ENCODE assay signal across 21 cellular contexts in genomic region chr11:134944986-134945385, GRCh38.
A peak's percentile ranks its signal among the peaks of the same experiment; 100 is the strongest.
DNase-seq lines count a peak whose midpoint lies in the region; ATAC-seq, FAIRE-seq and TF ChIP-seq lines count a peak whose summit lies in the region.
"Had no signal": no experiment of that assay in that cellular context is flagged by ENCODE, and none has a peak within 500 bp of the region (broad histone marks: within the 10 kb centered on the region; RNA-seq: fewer than 3 reads in every experiment).

No MANE protein-coding gene starts in this region.

- H3K36me3 Mint-ChIP-seq in osteocyte (ENCODE audit: unreplicated experiment) = no peaks in the 10 kb centered on the region
- H3K36me3 Mint-ChIP-seq: CD8-positive, alpha-beta T cell; IgD-negative memory B cell had no signal

- WGBS in K562 (ENCODE audit: insufficient coverage, low coverage, missing lambda C conversion rate) = under 1% methylated on average over 10 of the region's 10 CpGs

- H3K4me1 ChIP-seq in K562 (replicated peaks in 1 of 2; ENCODE audit: control insufficient read depth in 2 of 2, insufficient read depth in 2 of 2, low read length in 2 of 2) = no peaks in the 10 kb centered on the region
- H3K4me1 ChIP-seq: BLaER1 treated with 17β-estradiol and CSF1 and Interleukin-3, amounts not matched to agents 10 nM and 100 nM; Caco-2 had no signal

- H3K9me1 ChIP-seq in K562 (ENCODE audit: control insufficient read depth, insufficient read depth, low read length) = no peaks in the 10 kb centered on the region

- TF ChIP-seq CTCF in K562 (IDR thresholded peaks at IDR 0.05 in 2 of 3, conservative IDR thresholded peaks at IDR 0.05 in 1 of 3; ENCODE audit: insufficient read depth in 2 of 3, low read depth in 1 of 3, low read length in 3 of 3) (no peak), osteocyte (IDR thresholded peaks at IDR 0.05) (no peak)

- intact Hi-C loops in K562 (cut with micrococcal nuclease) = loop anchor here (5.0 kb wide), 1 partner anchor 78 kb away; no protein-coding TSS in a partner anchor

- no peaks in the 10 kb centered on the region for H3K9me3 ChIP-seq in K562 (replicated peaks; ENCODE audit: control insufficient read depth, insufficient read depth, low read depth, low read length)
- H3K9me3 ChIP-seq: BLaER1 treated with 17β-estradiol and CSF1 and Interleukin-3, amounts not matched to agents 10 nM and 100 nM; Caco-2 had no signal

- in situ Hi-C loops in K562 (cut with MboI) = no loop called here

- TF ChIP-seq POLR2A in K562 (conservative IDR thresholded peaks at IDR 0.05) = no peak

- no TSS peak for BruUV-seq in K562 (replicated peaks; lab: Mats Ljungman, UMichigan)

- no peak overlapping the region for H3K27ac Mint-ChIP-seq in osteocyte (ENCODE audit: unreplicated experiment)
- H3K27ac Mint-ChIP-seq: B cell; CD8-positive, alpha-beta T cell had no signal

- FAIRE-seq in K562 (lab: Jason Lieb, UNC) = no peak
- FAIRE-seq: D721Med, H54, HTR-8/SVneo had no signal

- H3K4me1 Mint-ChIP-seq in osteocyte (ENCODE audit: unreplicated experiment) = peaks cover 64% of the 10 kb centered on the region
- H3K4me1 Mint-ChIP-seq: B cell, IgD-negative memory B cell had no signal

- no peak overlapping the region for H3K27ac ChIP-seq in K562 (ENCODE audit: extremely low read depth, low read depth, low read length)
- H3K27ac ChIP-seq: BLaER1 treated with 17β-estradiol and CSF1 and Interleukin-3, amounts not matched to agents 10 nM and 100 nM; HL-60 had no signal

- H3K4me3 ChIP-seq in K562 = no peak overlapping the region
- H3K4me3 ChIP-seq: BLaER1 treated with 17β-estradiol and CSF1 and Interleukin-3, amounts not matched to agents 10 nM and 100 nM; GM23338 had no signal

- H3K36me3 ChIP-seq in K562 (ENCODE audit: control insufficient read depth, insufficient read depth, low read length) = no peaks in the 10 kb centered on the region
- H3K36me3 ChIP-seq: BLaER1 treated with 17β-estradiol and CSF1 and Interleukin-3, amounts not matched to agents 10 nM and 100 nM had no signal

- H3K4me3 Mint-ChIP-seq in osteocyte (ENCODE audit: unreplicated experiment) = no peak overlapping the region
- H3K4me3 Mint-ChIP-seq: B cell; CD8-positive, alpha-beta T cell; GM23338; IgD-negative memory B cell had no signal

- TF ChIP-seq EP300 in K562 (IDR thresholded peaks at IDR 0.05; ENCODE audit: low read length) = no peak

- POLR2A ChIA-PET in K562 (lab: Yijun Ruan, JAX) = no interaction called here

- TF ChIP-seq RAD21 in K562 (CRISPR knock-in tag; conservative IDR thresholded peaks at IDR 0.05 in 1 of 2, IDR thresholded peaks at IDR 0.05 in 1 of 2) = no peak

- H3K9me3 Mint-ChIP-seq in osteocyte (ENCODE audit: unreplicated experiment) = no peaks in the 10 kb centered on the region
- H3K9me3 Mint-ChIP-seq: CD8-positive, alpha-beta T cell; GM23338; IgD-negative memory B cell had no signal

- peaks cover 0 to 23% of the 10 kb centered on the region in 2 experiments; a peak in 1 of 5 replicates for H3K27me3 ChIP-seq in K562 (ENCODE audit: control insufficient read depth in 2 of 2, insufficient read depth in 2 of 2, low read length in 2 of 2)
- H3K27me3 ChIP-seq: BLaER1 treated with 17β-estradiol and CSF1 and Interleukin-3, amounts not matched to agents 10 nM and 100 nM had no signal

- no peaks in the 10 kb centered on the region; the same call in 1 of the 2 replicates for H4K20me1 ChIP-seq in K562 (replicated peaks; ENCODE audit: control insufficient read depth, insufficient read depth, low read length)
- H4K20me1 ChIP-seq: BLaER1 treated with 17β-estradiol and CSF1 and Interleukin-3, amounts not matched to agents 10 nM and 100 nM had no signal

- no peak overlapping the region for H3K9ac ChIP-seq in K562 (ENCODE audit: insufficient read depth in 1 of 2, low read depth in 2 of 2, low read length in 2 of 2)
- H3K9ac ChIP-seq: BLaER1 treated with 17β-estradiol and CSF1 and Interleukin-3, amounts not matched to agents 10 nM and 100 nM had no signal

- no peak overlapping the region for H2AFZ ChIP-seq in K562 (ENCODE audit: low read depth, low read length)

- H3K27me3 Mint-ChIP-seq in osteocyte (ENCODE audit: unreplicated experiment) = no peaks in the 10 kb centered on the region
- H3K27me3 Mint-ChIP-seq: B cell had no signal

- peak; percentile 72 for DNase-seq in DMS53 (lab: John Stamatoyannopoulos, UW)
- peak; percentile 27 for DNase-seq in NCI-H1694 treated with DMSO at 0.1 percent for 48 hours (lab: John Stamatoyannopoulos, UW)
- no peak for DNase-seq in K562 (ENCODE audit: extremely low read depth in 1 of 4, low spot score in 3 of 4)
- DNase-seq in osteocyte (ENCODE audit: extremely low spot score, unreplicated experiment) = peak; percentile 66
- DNase-seq in COR-L47 (lab: John Stamatoyannopoulos, UW) = no peak
- no peak for DNase-seq in NCI-H2171 treated with DMSO at 0.1 percent for 48 hours (lab: John Stamatoyannopoulos, UW)
- DNase-seq in T1000 (lab: John Stamatoyannopoulos, UW) = no peak
- no peak for DNase-seq in stimulated activated CD4-positive, alpha-beta T cell treated with anti-CD3 and anti-CD28 coated beads, Interleukin-2, amount 100 ng/mL, for 24 hours
- DNase-seq: Caco-2; CD8-positive, alpha-beta T cell; DMS79 treated with DMSO at 0.1 percent for 48 hours; GF-D8; HCEC 1CT had no signal

- H3K79me2 ChIP-seq in K562 (ENCODE audit: control insufficient read depth, insufficient read depth, low read length) = no peaks in the 10 kb centered on the region

- H3K4me2 ChIP-seq in K562 (ENCODE audit: insufficient read depth, low read length) = no peak overlapping the region
- H3K4me2 ChIP-seq: BLaER1 treated with 17β-estradiol and CSF1 and Interleukin-3, amounts not matched to agents 10 nM and 100 nM; GM23338 had no signal

- peak; percentile 38; the same call in 2 of the 3 replicates for ATAC-seq in K562
- ATAC-seq: CD8-positive, alpha-beta T cell; GM23338 had no signal

- CTCF ChIA-PET in K562 (lab: Yijun Ruan, JAX; ENCODE audit: low intra/inter-chr PET ratio) = no interaction called here

TF ChIP-seq in K562, 482 proteins besides CTCF, POLR2A, EP300 and RAD21:
- TF ChIP-seq VEZF1 (CRISPR knock-in tag; IDR thresholded peaks at IDR 0.05) = no peak
- no peak for TF ChIP-seq BRD9 (IDR thresholded peaks at IDR 0.05; ENCODE audit: low read depth, partially characterized antibody)
- no peak for TF ChIP-seq ZBTB7A (IDR thresholded peaks at IDR 0.05; ENCODE audit: borderline replicate concordance, control insufficient read depth, low read depth, low read length)
- TF ChIP-seq ZNF140 (CRISPR knock-in tag; IDR thresholded peaks at IDR 0.05) = no peak
- no peak for TF ChIP-seq ZNF586 (CRISPR knock-in tag; conservative IDR thresholded peaks at IDR 0.05)
- TF ChIP-seq ZNF184 (CRISPR knock-in tag; IDR thresholded peaks at IDR 0.05) = no peak
- TF ChIP-seq E2F8 (IDR thresholded peaks at IDR 0.05; ENCODE audit: low read depth, partially characterized antibody) = no peak
- TF ChIP-seq PHF20 (IDR thresholded peaks at IDR 0.05; ENCODE audit: partially characterized antibody) = no peak
TF ChIP-seq in K562: peak in this region for 0.

Comparison
In these comparisons a context has a peak if more than half of its experiments do, and no peak if none do; other contexts are left out.
1. DNase-seq: peak in DMS53 (single experiment), NCI-H1694 treated with DMSO at 0.1 percent for 48 hours (single experiment) and osteocyte (single experiment); none in K562 (0 of 4), COR-L47 (single experiment), NCI-H2171 treated with DMSO at 0.1 percent for 48 hours (single experiment), T1000 (single experiment) and stimulated activated CD4-positive, alpha-beta T cell treated with anti-CD3 and anti-CD28 coated beads, Interleukin-2, amount 100 ng/mL, for 24 hours (0 of 2).